ENCODE assay signal across 22 cellular contexts in the genomic region with DNA sequence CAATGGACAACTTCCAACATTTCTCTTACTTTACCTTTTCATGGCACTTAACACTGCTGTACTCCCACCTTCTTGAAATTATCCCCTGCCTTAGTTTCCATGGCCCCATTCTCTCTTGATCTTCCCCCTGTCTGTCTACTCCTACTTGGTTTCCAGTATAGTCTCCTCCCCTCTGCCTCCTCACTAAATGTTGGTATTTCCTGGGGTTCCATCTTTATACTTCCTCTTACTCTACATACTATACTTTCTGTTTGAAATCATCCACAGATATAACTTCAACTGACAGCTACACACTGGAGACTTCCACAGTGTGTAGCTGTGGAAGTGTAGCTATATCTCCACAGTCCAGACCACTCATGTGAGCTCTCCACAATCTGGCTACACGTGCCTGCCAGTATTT.
"Had no signal": no experiment of that assay in that cellular context is flagged by ENCODE, and none has a peak within 500 bp of the region (broad histone marks: within the 10 kb centered on the region; RNA-seq: fewer than 3 reads in every experiment).

No MANE protein-coding gene starts in this region.

- H3K9me3 Mint-ChIP-seq: activated CD4-positive, alpha-beta T cell treated with anti-CD3 and anti-CD28 coated beads, Interleukin-2, amount 10 ng/mL, durations not matched to agents 7 days and 5 days; activated naive CD4-positive, alpha-beta T cell treated with anti-CD3 and anti-CD28 coated beads, Interleukin-2, amount 10 ng/mL, durations not matched to agents 7 days and 5 days; natural killer cell; stimulated activated effector memory CD8-positive, alpha-beta T cell treated with anti-CD3 and anti-CD28 coated beads, Interleukin-12 subunit alpha, Interleukin-12 subunit beta, amount 100 ng/mL, for 72 hours had no signal

- H3K9me3 ChIP-seq: breast epithelium, lower lobe of right lung, ovary, psoas muscle, right lobe of liver, thoracic aorta, upper lobe of right lung had no signal

- H3K27me3 ChIP-seq: breast epithelium, ovary, right lobe of liver, upper lobe of right lung had no signal

- H3K4me3 ChIP-seq: breast epithelium, coronary artery, lower lobe of right lung, ovary, psoas muscle, right lobe of liver, smooth muscle cell, thoracic aorta, upper lobe of right lung had no signal

- H3K36me3 ChIP-seq: breast epithelium, lower lobe of right lung, ovary, right lobe of liver, thoracic aorta, upper lobe of right lung had no signal

- H3K4me1 Mint-ChIP-seq: activated CD4-positive, alpha-beta T cell treated with anti-CD3 and anti-CD28 coated beads, Interleukin-2, amount 10 ng/mL, durations not matched to agents 7 days and 5 days; activated naive CD4-positive, alpha-beta T cell treated with anti-CD3 and anti-CD28 coated beads, Interleukin-2, amount 10 ng/mL, durations not matched to agents 7 days and 5 days had no signal

- H3K4me3 Mint-ChIP-seq: activated CD4-positive, alpha-beta T cell treated with anti-CD3 and anti-CD28 coated beads, Interleukin-2, amount 10 ng/mL, durations not matched to agents 7 days and 5 days; activated naive CD4-positive, alpha-beta T cell treated with anti-CD3 and anti-CD28 coated beads, Interleukin-2, amount 10 ng/mL, durations not matched to agents 7 days and 5 days; natural killer cell; stimulated activated effector memory CD8-positive, alpha-beta T cell treated with anti-CD3 and anti-CD28 coated beads, Interleukin-12 subunit alpha, Interleukin-12 subunit beta, amount 100 ng/mL, for 72 hours had no signal

- DNase-seq: activated CD4-positive, alpha-beta T cell treated with anti-CD3 and anti-CD28 coated beads, Interleukin-2, amount 10 ng/mL, durations not matched to agents 7 days and 5 days; activated CD8-positive, alpha-beta memory T cell treated with anti-CD3 and anti-CD28 coated beads for 24 hours; activated CD8-positive, alpha-beta memory T cell treated with anti-CD3 and anti-CD28 coated beads, Interleukin-2, amount 50 U/mL, for 48 hours; activated effector memory CD4-positive, alpha-beta T cell treated with Interleukin-2 at 50 U/mL for 16 hours; activated naive CD4-positive, alpha-beta T cell treated with anti-CD3 and anti-CD28 coated beads, Interleukin-2, amount 10 ng/mL, durations not matched to agents 7 days and 5 days; activated T-cell treated with anti-CD3 and anti-CD28 coated beads, Interleukin-2, amount 50 U/mL, for 48 hours; aorta; hypothalamus; islet precursor cell; lower lobe of right lung; natural killer cell; ovary; psoas muscle; right lobe of liver; stimulated activated CD4-positive, alpha-beta T cell treated with anti-CD3 and anti-CD28 coated beads, Interleukin-4, amount 100 ng/mL, for 24 hours; upper lobe of right lung had no signal

- H3K27me3 Mint-ChIP-seq: activated CD4-positive, alpha-beta T cell treated with anti-CD3 and anti-CD28 coated beads, Interleukin-2, amount 10 ng/mL, durations not matched to agents 7 days and 5 days; activated naive CD4-positive, alpha-beta T cell treated with anti-CD3 and anti-CD28 coated beads, Interleukin-2, amount 10 ng/mL, durations not matched to agents 7 days and 5 days had no signal

- H3K27ac Mint-ChIP-seq: activated CD4-positive, alpha-beta T cell treated with anti-CD3 and anti-CD28 coated beads, Interleukin-2, amount 10 ng/mL, durations not matched to agents 7 days and 5 days; activated naive CD4-positive, alpha-beta T cell treated with anti-CD3 and anti-CD28 coated beads, Interleukin-2, amount 10 ng/mL, durations not matched to agents 7 days and 5 days; natural killer cell; stimulated activated effector memory CD8-positive, alpha-beta T cell treated with anti-CD3 and anti-CD28 coated beads, Interleukin-12 subunit alpha, Interleukin-12 subunit beta, amount 100 ng/mL, for 72 hours had no signal

- H3K27ac ChIP-seq: breast epithelium, coronary artery, lower lobe of right lung, ovary, right lobe of liver, thoracic aorta, upper lobe of right lung had no signal

- ATAC-seq: activated CD4-positive, CD25-positive, alpha-beta regulatory T cell treated with anti-CD3 and anti-CD28 coated beads, Interleukin-2, amount 50 U/mL, for 24 hours; lower lobe of right lung; natural killer cell; right lobe of liver; stimulated activated effector memory CD8-positive, alpha-beta T cell treated with anti-CD3 and anti-CD28 coated beads, Interleukin-12 subunit alpha, Interleukin-12 subunit beta, amount 100 ng/mL, for 72 hours; upper lobe of right lung had no signal

- H3K36me3 Mint-ChIP-seq: activated naive CD4-positive, alpha-beta T cell treated with anti-CD3 and anti-CD28 coated beads, Interleukin-2, amount 10 ng/mL, durations not matched to agents 7 days and 5 days; natural killer cell; stimulated activated effector memory CD8-positive, alpha-beta T cell treated with anti-CD3 and anti-CD28 coated beads, Interleukin-12 subunit alpha, Interleukin-12 subunit beta, amount 100 ng/mL, for 72 hours had no signal
